ENCODE assay signal across 27 cellular contexts in genomic region chr1:63064135-63064534, GRCh38.
"Had no signal": no experiment of that assay in that cellular context is flagged by ENCODE, and none has a peak within 500 bp of the region (broad histone marks: within the 10 kb centered on the region; RNA-seq: fewer than 3 reads in every experiment).

No MANE protein-coding gene starts in this region.

- ATAC-seq: natural killer cell treated with Interleukin-12 subunit alpha and Interleukin-12 subunit beta and Interleukin-15 and Interleukin-18, amount 100 ng/mL, for 72 hours; pancreas; right cardiac atrium; right lobe of liver; stimulated activated effector memory CD8-positive, alpha-beta T cell treated with anti-CD3 and anti-CD28 coated beads, Interleukin-12 subunit alpha, Interleukin-12 subunit beta, amount 100 ng/mL, for 72 hours; stimulated activated naive B cell treated with anti-CD40 and anti-IgM and Interleukin-4, amounts not matched to agents 10 μg/mL and 1 μg/mL and 100 μg/mL, for 72 hours had no signal

- H3K27me3 Mint-ChIP-seq: stimulated activated naive B cell treated with anti-CD40 and anti-IgM and Interleukin-4, amounts not matched to agents 10 μg/mL and 1 μg/mL and 100 μg/mL, for 72 hours; stimulated activated naive CD8-positive, alpha-beta T cell treated with anti-CD3 and anti-CD28 coated beads, Interleukin-15, Interleukin-2, amounts not matched to agents 100 ng/mL and 50 ng/mL, for 24 hours had no signal

- H3K36me3 ChIP-seq: neutrophil, pancreas, prostate gland, right lobe of liver, sigmoid colon, stomach, thoracic aorta, thyroid gland, tibial nerve, upper lobe of left lung, vagina had no signal

- H3K36me3 Mint-ChIP-seq: natural killer cell treated with Interleukin-12 subunit alpha and Interleukin-12 subunit beta and Interleukin-15 and Interleukin-18, amount 100 ng/mL, for 72 hours; stimulated activated effector memory CD8-positive, alpha-beta T cell treated with anti-CD3 and anti-CD28 coated beads, Interleukin-12 subunit alpha, Interleukin-12 subunit beta, amount 100 ng/mL, for 72 hours; stimulated activated naive B cell treated with anti-CD40 and anti-IgM and Interleukin-4, amounts not matched to agents 10 μg/mL and 1 μg/mL and 100 μg/mL, for 72 hours had no signal

- FAIRE-seq: pancreas, small intestine, urothelium cell line had no signal

- H3K27me3 ChIP-seq: neutrophil, pancreas, right lobe of liver, sigmoid colon, stomach, thyroid gland, tibial nerve, upper lobe of left lung, vagina had no signal

- H3K4me3 Mint-ChIP-seq: natural killer cell treated with Interleukin-12 subunit alpha and Interleukin-12 subunit beta and Interleukin-15 and Interleukin-18, amount 100 ng/mL, for 72 hours; nephron progenitor cell; neural crest cell; stimulated activated effector memory CD8-positive, alpha-beta T cell treated with anti-CD3 and anti-CD28 coated beads, Interleukin-12 subunit alpha, Interleukin-12 subunit beta, amount 100 ng/mL, for 72 hours; stimulated activated naive B cell treated with anti-CD40 and anti-IgM and Interleukin-4, amounts not matched to agents 10 μg/mL and 1 μg/mL and 100 μg/mL, for 72 hours; stimulated activated naive CD8-positive, alpha-beta T cell treated with anti-CD3 and anti-CD28 coated beads, Interleukin-15, Interleukin-2, amounts not matched to agents 100 ng/mL and 50 ng/mL, for 24 hours had no signal

- H3K27ac Mint-ChIP-seq: natural killer cell treated with Interleukin-12 subunit alpha and Interleukin-12 subunit beta and Interleukin-15 and Interleukin-18, amount 100 ng/mL, for 72 hours; nephron progenitor cell; stimulated activated effector memory CD8-positive, alpha-beta T cell treated with anti-CD3 and anti-CD28 coated beads, Interleukin-12 subunit alpha, Interleukin-12 subunit beta, amount 100 ng/mL, for 72 hours; stimulated activated naive B cell treated with anti-CD40 and anti-IgM and Interleukin-4, amounts not matched to agents 10 μg/mL and 1 μg/mL and 100 μg/mL, for 72 hours; stimulated activated naive CD8-positive, alpha-beta T cell treated with anti-CD3 and anti-CD28 coated beads, Interleukin-15, Interleukin-2, amounts not matched to agents 100 ng/mL and 50 ng/mL, for 24 hours had no signal

- H3K27ac ChIP-seq: neutrophil, pancreas, prostate gland, right lobe of liver, sigmoid colon, stomach, thoracic aorta, thyroid gland, tibial nerve, upper lobe of left lung, vagina had no signal

- H3K4me3 ChIP-seq: pancreas, prostate gland, right lobe of liver, sigmoid colon, stomach, thoracic aorta, thyroid gland, tibial nerve, upper lobe of left lung, vagina had no signal

- H3K9me3 Mint-ChIP-seq: natural killer cell treated with Interleukin-12 subunit alpha and Interleukin-12 subunit beta and Interleukin-15 and Interleukin-18, amount 100 ng/mL, for 72 hours; nephron progenitor cell; stimulated activated effector memory CD8-positive, alpha-beta T cell treated with anti-CD3 and anti-CD28 coated beads, Interleukin-12 subunit alpha, Interleukin-12 subunit beta, amount 100 ng/mL, for 72 hours; stimulated activated naive B cell treated with anti-CD40 and anti-IgM and Interleukin-4, amounts not matched to agents 10 μg/mL and 1 μg/mL and 100 μg/mL, for 72 hours; stimulated activated naive CD8-positive, alpha-beta T cell treated with anti-CD3 and anti-CD28 coated beads, Interleukin-15, Interleukin-2, amounts not matched to agents 100 ng/mL and 50 ng/mL, for 24 hours had no signal

- H3K4me1 Mint-ChIP-seq: nephron progenitor cell; stimulated activated effector memory CD8-positive, alpha-beta T cell treated with anti-CD3 and anti-CD28 coated beads, Interleukin-12 subunit alpha, Interleukin-12 subunit beta, amount 100 ng/mL, for 72 hours; stimulated activated naive B cell treated with anti-CD40 and anti-IgM and Interleukin-4, amounts not matched to agents 10 μg/mL and 1 μg/mL and 100 μg/mL, for 72 hours had no signal

- DNase-seq: nephron progenitor cell; nucleus accumbens; pancreas; right cardiac atrium; right lobe of liver; sigmoid colon; small intestine; stimulated activated CD4-positive, alpha-beta T cell treated with anti-CD3 and anti-CD28 coated beads, Interleukin-15, amount 100 ng/mL, for 24 hours; stimulated activated CD4-positive, alpha-beta T cell treated with anti-CD3 and anti-CD28 coated beads, Interleukin-2, amount 100 ng/mL, for 24 hours; stimulated activated CD4-positive, alpha-beta T cell treated with anti-CD3 and anti-CD28 coated beads, Interleukin-2, amount 100 ng/mL, for 48 hours; stimulated activated CD4-positive, alpha-beta T cell treated with anti-CD3 and anti-CD28 coated beads, Interleukin-4, amount 100 ng/mL, for 24 hours; stimulated activated naive B cell treated with anti-CD40 and anti-IgM and Interleukin-4, amounts not matched to agents 10 μg/mL and 1 μg/mL and 100 μg/mL, for 72 hours; stimulated activated naive CD4-positive, alpha-beta T cell treated with Interleukin-2 at 50 U/mL for 16 hours; stomach; thyroid gland; trophoblast cell; upper lobe of left lung had no signal

- H3K9me3 ChIP-seq: neutrophil, pancreas, prostate gland, right lobe of liver, sigmoid colon, stomach, thoracic aorta, thyroid gland, tibial nerve, upper lobe of left lung, vagina had no signal

- H3K4me1 ChIP-seq: pancreas, prostate gland, right lobe of liver, sigmoid colon, stomach, thyroid gland, tibial nerve, upper lobe of left lung, vagina had no signal
